ENCODE assay signal across 16 cellular contexts in the genomic region with DNA sequence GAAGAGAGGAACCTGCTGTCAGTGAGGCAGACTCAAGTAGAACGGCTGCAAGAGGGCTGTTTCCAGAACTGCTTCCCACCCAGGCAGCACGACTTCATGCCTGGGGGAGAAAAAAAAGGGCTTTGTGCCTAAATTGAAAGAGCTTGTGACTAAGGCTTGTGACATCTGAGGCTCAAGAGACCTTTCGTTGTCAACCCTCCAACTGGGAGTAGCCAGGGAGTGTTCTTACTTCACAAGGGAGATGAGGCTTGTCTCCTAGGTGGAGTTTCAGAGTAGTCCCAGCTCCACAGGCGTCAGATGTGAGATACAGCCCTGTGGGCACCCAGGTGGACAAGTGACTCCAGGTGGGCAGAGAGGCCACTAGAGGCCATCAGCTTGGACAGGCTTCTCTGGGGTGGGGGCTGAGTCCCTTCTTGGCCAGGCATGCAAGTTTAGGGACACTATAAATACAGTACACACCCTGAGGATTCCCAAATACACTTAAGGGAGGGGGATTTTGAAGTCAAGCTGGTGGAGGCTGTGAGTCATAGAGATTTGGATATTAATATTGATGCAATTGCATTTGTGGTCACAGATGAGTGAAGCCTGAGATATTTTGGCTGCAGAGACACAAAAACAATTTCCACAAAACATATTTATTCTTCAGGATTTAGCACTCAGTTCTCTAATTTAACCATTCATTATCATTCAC. TPM values are rescaled to one million over a fixed set of nuclear protein-coding genes. Genes with fewer than 3 reads are reported as not detected.
DNase-seq lines count a peak whose midpoint lies in the region; ATAC-seq and TF ChIP-seq lines count a peak whose summit lies in the region.
"Had no signal": no experiment of that assay in that cellular context is flagged by ENCODE, and none has a peak within 500 bp of the region (broad histone marks: within the 10 kb centered on the region; RNA-seq: fewer than 3 reads in every experiment).

No MANE protein-coding gene starts in this region.

- ATAC-seq in GM21825 (IDR thresholded peaks at IDR 0.05; ENCODE audit: unreplicated experiment), result no peak
- ATAC-seq: stimulated activated naive CD8-positive, alpha-beta T cell treated with anti-CD3 and anti-CD28 coated beads, Interleukin-15, Interleukin-2, amounts not matched to agents 100 U/mL and 50 U/mL, for 24 hours; WTC11 had no signal

- H3K36me3 ChIP-seq in brain microvascular endothelial cell (replicated peaks) (no peaks in the 10 kb centered on the region), tibial nerve (no peaks in the 10 kb centered on the region)

- TF ChIP-seq EP300 in tibial nerve (IDR thresholded peaks at IDR 0.05), result peak in 1 of 2 donors; percentile 63

- in situ Hi-C loops in brain microvascular endothelial cell (cut with HindIII; ENCODE audit: low pct_ligation_motif_present, low sequenced_read_pairs), result no loop called here

- TF ChIP-seq POLR2A in tibial nerve (IDR thresholded peaks at IDR 0.05), result no peak

- DNase-seq in HT1080 (ENCODE audit: low read depth) (peak; percentile 27), brain microvascular endothelial cell (peak; percentile 48), iris pigment epithelial cell (ENCODE audit: low read depth) (peak; percentile 87), tibial nerve (ENCODE audit: low spot score in 2 of 2) (peak; percentile 30 to 67), amygdala (lab: John Stamatoyannopoulos, UW) (no peak), midbrain (lab: John Stamatoyannopoulos, UW) (no peak)
- DNase-seq: activated T-cell treated with anti-CD3 and anti-CD28 coated beads for 4 hours; DMS153; erythroblast; kidney glomerular epithelial cell; NCI-H1048; NCI-H524; SIG-M5; stimulated activated naive CD8-positive, alpha-beta T cell treated with anti-CD3 and anti-CD28 coated beads, Interleukin-15, Interleukin-2, amounts not matched to agents 100 U/mL and 50 U/mL, for 24 hours had no signal

- H3K27ac ChIP-seq in brain microvascular endothelial cell, result no peak overlapping the region
- H3K27ac ChIP-seq in tibial nerve, result peak overlapping the region; percentile 5 to 79 (median 39)

- 30 to 43% methylated on average over 4 of the region's 4 CpGs for WGBS in tibial nerve, 2 donors

- TF ChIP-seq CTCF in brain microvascular endothelial cell (IDR thresholded peaks at IDR 0.05; ENCODE audit: low read depth, low read length, missing control alignments), result no peak
- no peak for TF ChIP-seq CTCF in tibial nerve (IDR thresholded peaks at IDR 0.05)

- peaks cover 0 to 16% (median 6%) of the 10 kb centered on the region in 4 donors for H3K4me1 ChIP-seq in tibial nerve

- no peaks in the 10 kb centered on the region for H3K9me3 ChIP-seq in tibial nerve

- H3K27me3 ChIP-seq in brain microvascular endothelial cell (replicated peaks) (no peaks in the 10 kb centered on the region), tibial nerve (no peaks in the 10 kb centered on the region)

- H3K4me3 ChIP-seq in brain microvascular endothelial cell (ENCODE audit: low read depth, low read length) (no peak overlapping the region), tibial nerve (no peak overlapping the region)

RNA-seq across cellular contexts. Expression of a gene that starts 40.1 kb away (rescaled TPM):
- total RNA-seq in HT1080 (2014; rRNA removed; shearing (Covaris generic)), result 42.2 and 45.2 TPM in 2 replicates
- polyA plus RNA-seq in HT1080 (2015; cell fraction: cytosol; rRNA removed), result 26.0 and 33.2 TPM in 2 replicates
- polyA plus RNA-seq in HT1080 (2015; cell fraction: nucleus; rRNA removed), result 19.7 and 20.2 TPM in 2 replicates
- total RNA-seq in tibial nerve, result 10 to 100 TPM; 49.2 to 81.4 (median 65.7) TPM

Comparison
In these comparisons a context has a peak if more than half of its experiments do, and no peak if none do; other contexts are left out.
1. DNase-seq: peak in HT1080 (single experiment), brain microvascular endothelial cell (single experiment), iris pigment epithelial cell (single experiment) and tibial nerve (2 of 2); none in amygdala (0 of 56) and midbrain (single experiment).